ENCODE assay signal across 1 cellular context in the genomic region with DNA sequence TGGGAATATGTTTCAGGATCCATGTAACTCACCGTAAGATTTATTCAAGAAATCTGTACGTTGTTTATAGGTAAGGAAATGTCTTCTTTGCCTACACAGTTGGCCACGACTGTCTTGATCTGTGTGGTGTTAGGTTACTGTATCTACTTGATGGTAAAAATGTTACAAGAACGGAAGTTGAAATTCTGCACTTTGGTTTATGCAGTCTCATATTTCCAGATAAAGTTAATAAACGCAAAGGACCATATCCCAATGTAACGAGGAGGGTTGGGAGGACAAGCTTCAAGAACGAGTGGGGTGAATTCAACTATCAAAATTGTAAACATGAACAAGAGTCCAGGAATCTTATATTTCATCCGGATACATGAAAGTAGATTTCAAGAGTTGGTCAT.
A peak's percentile ranks its signal among the peaks of the same experiment; 100 is the strongest.
TF ChIP-seq lines count a peak whose summit lies in the region.

No MANE protein-coding gene starts in this region.

TF ChIP-seq in HepG2, 621 proteins besides CTCF, POLR2A, EP300 and RAD21 (continued from another document and continues in another):
- TF ChIP-seq ZNF781 (CRISPR knock-in tag; IDR thresholded peaks at IDR 0.05; ENCODE audit: borderline replicate concordance, not compliant biosample characterization) (no peak), TEAD3 (CRISPR knock-in tag; optimal IDR thresholded peaks at IDR 0.05; ENCODE audit: borderline replicate concordance) (no peak), NFE2 (CRISPR knock-in tag; IDR thresholded peaks at IDR 0.05) (no peak), SMAD3 (CRISPR knock-in tag; IDR thresholded peaks at IDR 0.05) (no peak), ZKSCAN1 (IDR thresholded peaks at IDR 0.05; ENCODE audit: low read length) (no peak), LCORL (IDR thresholded peaks at IDR 0.05) (no peak), LCORL (CRISPR knock-in tag; IDR thresholded peaks at IDR 0.05) (no peak), ATAD3A (CRISPR knock-in tag; IDR thresholded peaks at IDR 0.05) (no peak), ZNF850 (CRISPR knock-in tag; conservative IDR thresholded peaks at IDR 0.05) (no peak), ZFP36 (IDR thresholded peaks at IDR 0.05; ENCODE audit: borderline replicate concordance, low read depth, low read length, partially characterized antibody) (no peak), NFE2L1 (CRISPR knock-in tag; IDR thresholded peaks at IDR 0.05; ENCODE audit: borderline replicate concordance) (no peak), ZNF180 (CRISPR knock-in tag; IDR thresholded peaks at IDR 0.05; ENCODE audit: borderline replicate concordance, low read depth) (no peak), ZNF234 (CRISPR knock-in tag; conservative IDR thresholded peaks at IDR 0.05) (no peak), SP2 (CRISPR knock-in tag; IDR thresholded peaks at IDR 0.05) (no peak), HOXA5 (CRISPR knock-in tag; IDR thresholded peaks at IDR 0.05) (no peak), ZNF549 (CRISPR knock-in tag; IDR thresholded peaks at IDR 0.05) (no peak), ZNF367 (CRISPR knock-in tag; IDR thresholded peaks at IDR 0.05; ENCODE audit: borderline replicate concordance) (no peak), ZNF598 (CRISPR knock-in tag; IDR thresholded peaks at IDR 0.05; ENCODE audit: borderline replicate concordance) (0 out of 2 replicates have a peak, but pooled peaks have one; percentile 2), ESRRA (CRISPR knock-in tag; IDR thresholded peaks at IDR 0.05; ENCODE audit: low read depth) (no peak), JARID2 (CRISPR knock-in tag; IDR thresholded peaks at IDR 0.05; ENCODE audit: insufficient replicate concordance) (no peak), TBX2 (CRISPR knock-in tag; IDR thresholded peaks at IDR 0.05; ENCODE audit: borderline replicate concordance) (no peak), ZNF274 (CRISPR knock-in tag; IDR thresholded peaks at IDR 0.05) (no peak), ZSCAN30 (CRISPR knock-in tag; IDR thresholded peaks at IDR 0.05) (no peak), ZNF138 (CRISPR knock-in tag; IDR thresholded peaks at IDR 0.05; ENCODE audit: low read depth) (no peak), PLRG1 (conservative IDR thresholded peaks at IDR 0.05) (no peak), SCMH1 (CRISPR knock-in tag; IDR thresholded peaks at IDR 0.05; ENCODE audit: borderline replicate concordance) (no peak), SNAI1 (CRISPR knock-in tag; IDR thresholded peaks at IDR 0.05; ENCODE audit: borderline replicate concordance) (0 out of 2 replicates have a peak, but pooled peaks have one; percentile 14), ZNF839 (CRISPR knock-in tag; IDR thresholded peaks at IDR 0.05; ENCODE audit: borderline replicate concordance) (no peak), TRIM24 (CRISPR knock-in tag; IDR thresholded peaks at IDR 0.05) (no peak), ZNF451 (CRISPR knock-in tag; IDR thresholded peaks at IDR 0.05) (no peak; the same call in 1 of the 2 replicates), KLF15 (CRISPR knock-in tag; IDR thresholded peaks at IDR 0.05; ENCODE audit: borderline replicate concordance) (no peak), ZFP36L1 (CRISPR knock-in tag; IDR thresholded peaks at IDR 0.05) (0 out of 2 replicates have a peak, but pooled peaks have one; percentile 20), HNRNPL (IDR thresholded peaks at IDR 0.05; ENCODE audit: low read depth, low read length) (no peak), ZNF782 (CRISPR knock-in tag; IDR thresholded peaks at IDR 0.05; ENCODE audit: borderline replicate concordance) (no peak), NR2F1 (CRISPR knock-in tag; IDR thresholded peaks at IDR 0.05) (no peak), ZNF446 (CRISPR knock-in tag; IDR thresholded peaks at IDR 0.05) (no peak), ZSCAN29 (CRISPR knock-in tag; conservative IDR thresholded peaks at IDR 0.05) (0 out of 2 replicates have a peak, but pooled peaks have one; percentile 31)
- TF ChIP-seq, protein P1, sequence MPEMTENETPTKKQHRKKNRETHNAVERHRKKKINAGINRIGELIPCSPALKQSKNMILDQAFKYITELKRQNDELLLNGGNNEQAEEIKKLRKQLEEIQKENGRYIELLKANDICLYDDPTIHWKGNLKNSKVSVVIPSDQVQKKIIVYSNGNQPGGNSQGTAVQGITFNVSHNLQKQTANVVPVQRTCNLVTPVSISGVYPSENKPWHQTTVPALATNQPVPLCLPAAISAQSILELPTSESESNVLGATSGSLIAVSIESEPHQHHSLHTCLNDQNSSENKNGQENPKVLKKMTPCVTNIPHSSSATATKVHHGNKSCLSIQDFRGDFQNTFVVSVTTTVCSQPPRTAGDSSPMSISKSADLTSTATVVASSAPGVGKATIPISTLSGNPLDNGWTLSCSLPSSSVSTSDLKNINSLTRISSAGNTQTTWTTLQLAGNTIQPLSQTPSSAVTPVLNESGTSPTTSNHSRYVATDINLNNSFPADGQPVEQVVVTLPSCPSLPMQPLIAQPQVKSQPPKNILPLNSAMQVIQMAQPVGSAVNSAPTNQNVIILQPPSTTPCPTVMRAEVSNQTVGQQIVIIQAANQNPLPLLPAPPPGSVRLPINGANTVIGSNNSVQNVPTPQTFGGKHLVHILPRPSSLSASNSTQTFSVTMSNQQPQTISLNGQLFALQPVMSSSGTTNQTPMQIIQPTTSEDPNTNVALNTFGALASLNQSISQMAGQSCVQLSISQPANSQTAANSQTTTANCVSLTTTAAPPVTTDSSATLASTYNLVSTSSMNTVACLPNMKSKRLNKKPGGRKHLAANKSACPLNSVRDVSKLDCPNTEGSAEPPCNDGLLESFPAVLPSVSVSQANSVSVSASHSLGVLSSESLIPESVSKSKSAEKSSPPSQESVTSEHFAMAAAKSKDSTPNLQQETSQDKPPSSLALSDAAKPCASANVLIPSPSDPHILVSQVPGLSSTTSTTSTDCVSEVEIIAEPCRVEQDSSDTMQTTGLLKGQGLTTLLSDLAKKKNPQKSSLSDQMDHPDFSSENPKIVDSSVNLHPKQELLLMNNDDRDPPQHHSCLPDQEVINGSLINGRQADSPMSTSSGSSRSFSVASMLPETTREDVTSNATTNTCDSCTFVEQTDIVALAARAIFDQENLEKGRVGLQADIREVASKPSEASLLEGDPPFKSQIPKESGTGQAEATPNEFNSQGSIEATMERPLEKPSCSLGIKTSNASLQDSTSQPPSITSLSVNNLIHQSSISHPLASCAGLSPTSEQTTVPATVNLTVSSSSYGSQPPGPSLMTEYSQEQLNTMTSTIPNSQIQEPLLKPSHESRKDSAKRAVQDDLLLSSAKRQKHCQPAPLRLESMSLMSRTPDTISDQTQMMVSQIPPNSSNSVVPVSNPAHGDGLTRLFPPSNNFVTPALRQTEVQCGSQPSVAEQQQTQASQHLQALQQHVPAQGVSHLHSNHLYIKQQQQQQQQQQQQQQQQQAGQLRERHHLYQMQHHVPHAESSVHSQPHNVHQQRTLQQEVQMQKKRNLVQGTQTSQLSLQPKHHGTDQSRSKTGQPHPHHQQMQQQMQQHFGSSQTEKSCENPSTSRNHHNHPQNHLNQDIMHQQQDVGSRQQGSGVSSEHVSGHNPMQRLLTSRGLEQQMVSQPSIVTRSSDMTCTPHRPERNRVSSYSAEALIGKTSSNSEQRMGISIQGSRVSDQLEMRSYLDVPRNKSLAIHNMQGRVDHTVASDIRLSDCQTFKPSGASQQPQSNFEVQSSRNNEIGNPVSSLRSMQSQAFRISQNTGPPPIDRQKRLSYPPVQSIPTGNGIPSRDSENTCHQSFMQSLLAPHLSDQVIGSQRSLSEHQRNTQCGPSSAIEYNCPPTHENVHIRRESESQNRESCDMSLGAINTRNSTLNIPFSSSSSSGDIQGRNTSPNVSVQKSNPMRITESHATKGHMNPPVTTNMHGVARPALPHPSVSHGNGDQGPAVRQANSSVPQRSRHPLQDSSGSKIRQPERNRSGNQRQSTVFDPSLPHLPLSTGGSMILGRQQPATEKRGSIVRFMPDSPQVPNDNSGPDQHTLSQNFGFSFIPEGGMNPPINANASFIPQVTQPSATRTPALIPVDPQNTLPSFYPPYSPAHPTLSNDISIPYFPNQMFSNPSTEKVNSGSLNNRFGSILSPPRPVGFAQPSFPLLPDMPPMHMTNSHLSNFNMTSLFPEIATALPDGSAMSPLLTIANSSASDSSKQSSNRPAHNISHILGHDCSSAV (CRISPR knock-in tag; IDR thresholded peaks at IDR 0.05; ENCODE audit: borderline replicate concordance): no peak
- TF ChIP-seq, protein P2, sequence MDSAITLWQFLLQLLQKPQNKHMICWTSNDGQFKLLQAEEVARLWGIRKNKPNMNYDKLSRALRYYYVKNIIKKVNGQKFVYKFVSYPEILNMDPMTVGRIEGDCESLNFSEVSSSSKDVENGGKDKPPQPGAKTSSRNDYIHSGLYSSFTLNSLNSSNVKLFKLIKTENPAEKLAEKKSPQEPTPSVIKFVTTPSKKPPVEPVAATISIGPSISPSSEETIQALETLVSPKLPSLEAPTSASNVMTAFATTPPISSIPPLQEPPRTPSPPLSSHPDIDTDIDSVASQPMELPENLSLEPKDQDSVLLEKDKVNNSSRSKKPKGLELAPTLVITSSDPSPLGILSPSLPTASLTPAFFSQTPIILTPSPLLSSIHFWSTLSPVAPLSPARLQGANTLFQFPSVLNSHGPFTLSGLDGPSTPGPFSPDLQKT (CRISPR knock-in tag; IDR thresholded peaks at IDR 0.05; ENCODE audit: borderline replicate concordance): no peak
- TF ChIP-seq, protein P3, sequence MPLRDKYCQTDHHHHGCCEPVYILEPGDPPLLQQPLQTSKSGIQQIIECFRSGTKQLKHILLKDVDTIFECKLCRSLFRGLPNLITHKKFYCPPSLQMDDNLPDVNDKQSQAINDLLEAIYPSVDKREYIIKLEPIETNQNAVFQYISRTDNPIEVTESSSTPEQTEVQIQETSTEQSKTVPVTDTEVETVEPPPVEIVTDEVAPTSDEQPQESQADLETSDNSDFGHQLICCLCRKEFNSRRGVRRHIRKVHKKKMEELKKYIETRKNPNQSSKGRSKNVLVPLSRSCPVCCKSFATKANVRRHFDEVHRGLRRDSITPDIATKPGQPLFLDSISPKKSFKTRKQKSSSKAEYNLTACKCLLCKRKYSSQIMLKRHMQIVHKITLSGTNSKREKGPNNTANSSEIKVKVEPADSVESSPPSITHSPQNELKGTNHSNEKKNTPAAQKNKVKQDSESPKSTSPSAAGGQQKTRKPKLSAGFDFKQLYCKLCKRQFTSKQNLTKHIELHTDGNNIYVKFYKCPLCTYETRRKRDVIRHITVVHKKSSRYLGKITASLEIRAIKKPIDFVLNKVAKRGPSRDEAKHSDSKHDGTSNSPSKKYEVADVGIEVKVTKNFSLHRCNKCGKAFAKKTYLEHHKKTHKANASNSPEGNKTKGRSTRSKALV (CRISPR knock-in tag; IDR thresholded peaks at IDR 0.05): no peak
- TF ChIP-seq, protein P4, sequence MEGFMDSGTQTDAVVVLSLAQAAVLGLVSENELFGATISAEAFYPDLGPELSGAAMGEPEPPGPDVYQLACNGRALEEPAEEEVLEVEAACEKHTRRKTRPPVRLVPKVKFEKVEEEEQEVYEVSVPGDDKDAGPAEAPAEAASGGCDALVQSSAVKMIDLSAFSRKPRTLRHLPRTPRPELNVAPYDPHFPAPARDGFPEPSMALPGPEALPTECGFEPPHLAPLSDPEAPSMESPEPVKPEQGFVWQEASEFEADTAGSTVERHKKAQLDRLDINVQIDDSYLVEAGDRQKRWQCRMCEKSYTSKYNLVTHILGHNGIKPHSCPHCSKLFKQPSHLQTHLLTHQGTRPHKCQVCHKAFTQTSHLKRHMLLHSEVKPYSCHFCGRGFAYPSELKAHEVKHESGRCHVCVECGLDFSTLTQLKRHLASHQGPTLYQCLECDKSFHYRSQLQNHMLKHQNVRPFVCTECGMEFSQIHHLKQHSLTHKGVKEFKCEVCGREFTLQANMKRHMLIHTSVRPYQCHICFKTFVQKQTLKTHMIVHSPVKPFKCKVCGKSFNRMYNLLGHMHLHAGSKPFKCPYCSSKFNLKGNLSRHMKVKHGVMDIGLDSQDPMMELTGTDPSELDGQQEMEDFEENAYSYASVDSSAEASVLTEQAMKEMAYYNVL (CRISPR knock-in tag; IDR thresholded peaks at IDR 0.05; ENCODE audit: borderline replicate concordance): no peak
- TF ChIP-seq, protein P5, sequence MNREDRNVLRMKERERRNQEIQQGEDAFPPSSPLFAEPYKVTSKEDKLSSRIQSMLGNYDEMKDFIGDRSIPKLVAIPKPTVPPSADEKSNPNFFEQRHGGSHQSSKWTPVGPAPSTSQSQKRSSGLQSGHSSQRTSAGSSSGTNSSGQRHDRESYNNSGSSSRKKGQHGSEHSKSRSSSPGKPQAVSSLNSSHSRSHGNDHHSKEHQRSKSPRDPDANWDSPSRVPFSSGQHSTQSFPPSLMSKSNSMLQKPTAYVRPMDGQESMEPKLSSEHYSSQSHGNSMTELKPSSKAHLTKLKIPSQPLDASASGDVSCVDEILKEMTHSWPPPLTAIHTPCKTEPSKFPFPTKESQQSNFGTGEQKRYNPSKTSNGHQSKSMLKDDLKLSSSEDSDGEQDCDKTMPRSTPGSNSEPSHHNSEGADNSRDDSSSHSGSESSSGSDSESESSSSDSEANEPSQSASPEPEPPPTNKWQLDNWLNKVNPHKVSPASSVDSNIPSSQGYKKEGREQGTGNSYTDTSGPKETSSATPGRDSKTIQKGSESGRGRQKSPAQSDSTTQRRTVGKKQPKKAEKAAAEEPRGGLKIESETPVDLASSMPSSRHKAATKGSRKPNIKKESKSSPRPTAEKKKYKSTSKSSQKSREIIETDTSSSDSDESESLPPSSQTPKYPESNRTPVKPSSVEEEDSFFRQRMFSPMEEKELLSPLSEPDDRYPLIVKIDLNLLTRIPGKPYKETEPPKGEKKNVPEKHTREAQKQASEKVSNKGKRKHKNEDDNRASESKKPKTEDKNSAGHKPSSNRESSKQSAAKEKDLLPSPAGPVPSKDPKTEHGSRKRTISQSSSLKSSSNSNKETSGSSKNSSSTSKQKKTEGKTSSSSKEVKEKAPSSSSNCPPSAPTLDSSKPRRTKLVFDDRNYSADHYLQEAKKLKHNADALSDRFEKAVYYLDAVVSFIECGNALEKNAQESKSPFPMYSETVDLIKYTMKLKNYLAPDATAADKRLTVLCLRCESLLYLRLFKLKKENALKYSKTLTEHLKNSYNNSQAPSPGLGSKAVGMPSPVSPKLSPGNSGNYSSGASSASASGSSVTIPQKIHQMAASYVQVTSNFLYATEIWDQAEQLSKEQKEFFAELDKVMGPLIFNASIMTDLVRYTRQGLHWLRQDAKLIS (CRISPR knock-in tag; IDR thresholded peaks at IDR 0.05): no peak
- TF ChIP-seq, protein P6, sequence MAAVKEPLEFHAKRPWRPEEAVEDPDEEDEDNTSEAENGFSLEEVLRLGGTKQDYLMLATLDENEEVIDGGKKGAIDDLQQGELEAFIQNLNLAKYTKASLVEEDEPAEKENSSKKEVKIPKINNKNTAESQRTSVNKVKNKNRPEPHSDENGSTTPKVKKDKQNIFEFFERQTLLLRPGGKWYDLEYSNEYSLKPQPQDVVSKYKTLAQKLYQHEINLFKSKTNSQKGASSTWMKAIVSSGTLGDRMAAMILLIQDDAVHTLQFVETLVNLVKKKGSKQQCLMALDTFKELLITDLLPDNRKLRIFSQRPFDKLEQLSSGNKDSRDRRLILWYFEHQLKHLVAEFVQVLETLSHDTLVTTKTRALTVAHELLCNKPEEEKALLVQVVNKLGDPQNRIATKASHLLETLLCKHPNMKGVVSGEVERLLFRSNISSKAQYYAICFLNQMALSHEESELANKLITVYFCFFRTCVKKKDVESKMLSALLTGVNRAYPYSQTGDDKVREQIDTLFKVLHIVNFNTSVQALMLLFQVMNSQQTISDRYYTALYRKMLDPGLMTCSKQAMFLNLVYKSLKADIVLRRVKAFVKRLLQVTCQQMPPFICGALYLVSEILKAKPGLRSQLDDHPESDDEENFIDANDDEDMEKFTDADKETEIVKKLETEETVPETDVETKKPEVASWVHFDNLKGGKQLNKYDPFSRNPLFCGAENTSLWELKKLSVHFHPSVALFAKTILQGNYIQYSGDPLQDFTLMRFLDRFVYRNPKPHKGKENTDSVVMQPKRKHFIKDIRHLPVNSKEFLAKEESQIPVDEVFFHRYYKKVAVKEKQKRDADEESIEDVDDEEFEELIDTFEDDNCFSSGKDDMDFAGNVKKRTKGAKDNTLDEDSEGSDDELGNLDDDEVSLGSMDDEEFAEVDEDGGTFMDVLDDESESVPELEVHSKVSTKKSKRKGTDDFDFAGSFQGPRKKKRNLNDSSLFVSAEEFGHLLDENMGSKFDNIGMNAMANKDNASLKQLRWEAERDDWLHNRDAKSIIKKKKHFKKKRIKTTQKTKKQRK (IDR thresholded peaks at IDR 0.05; ENCODE audit: low read length): no peak
